ENCODE assay signal across 35 cellular contexts in the genomic region with DNA sequence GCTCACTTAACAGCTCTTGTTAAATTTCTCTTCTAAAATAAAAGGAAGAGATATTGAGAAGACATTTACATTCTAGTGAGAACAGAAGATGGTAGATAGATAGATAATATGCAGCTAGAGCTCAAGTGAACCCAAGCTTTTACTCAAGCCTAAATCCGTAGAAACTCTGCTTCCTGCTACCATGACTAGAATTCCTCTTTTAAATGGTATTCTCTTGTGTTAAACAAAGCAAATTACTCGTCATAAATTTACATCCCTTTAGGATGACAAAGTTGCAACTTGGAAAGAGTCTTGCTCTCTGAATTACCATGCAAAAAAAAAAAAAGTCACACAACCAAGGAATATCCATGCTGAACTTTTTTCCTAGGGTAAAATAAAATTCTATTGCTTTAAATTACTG.
"Had no signal": no experiment of that assay in that cellular context is flagged by ENCODE, and none has a peak within 500 bp of the region (broad histone marks: within the 10 kb centered on the region; RNA-seq: fewer than 3 reads in every experiment).

No MANE protein-coding gene starts in this region.

- H3K27me3 ChIP-seq: ascending aorta, cardiac muscle cell, MG63 had no signal

- H3K9me3 Mint-ChIP-seq: activated CD4-positive, alpha-beta T cell treated with anti-CD3 and anti-CD28 coated beads, Interleukin-2, amount 10 ng/mL, durations not matched to agents 7 days and 5 days; activated naive CD4-positive, alpha-beta T cell treated with anti-CD3 and anti-CD28 coated beads, Interleukin-2, amount 50 U/mL, for 24 hours; activated naive CD8-positive, alpha-beta T cell treated with anti-CD3 and anti-CD28 coated beads, Interleukin-2, amount 10 ng/mL, durations not matched to agents 7 days and 5 days; activated T-cell treated with anti-CD3 and anti-CD28 coated beads, Interleukin-2, amount 50 U/mL, for 24 hours; activated T-helper 2 cell treated with anti-CD3 and anti-CD28 coated beads, Interferon-gamma antibody, Interleukin-2, Interleukin-4, amounts not matched to agents 10 μg/mL and 5 μg/mL and 100 μg/mL, durations not matched to agents 14 hours and 24 hours and 36 hours; central memory CD8-positive, alpha-beta T cell had no signal

- H3K4me3 ChIP-seq: ascending aorta, cardiac muscle cell, MG63, PC-9 had no signal

- H3K4me1 ChIP-seq: ascending aorta had no signal

- ATAC-seq: activated CD4-positive, alpha-beta T cell treated with anti-CD3 and anti-CD28 coated beads for 36 hours; activated CD8-positive, alpha-beta T cell treated with anti-CD3 and anti-CD28 coated beads, Interleukin-2, amount 10 ng/mL, durations not matched to agents 7 days and 5 days; Right ventricle myocardium inferior; SK-N-SH treated with all-trans-retinoic acid at 6 μM for 48 hours had no signal

- H3K27me3 Mint-ChIP-seq: activated CD4-positive, alpha-beta T cell treated with anti-CD3 and anti-CD28 coated beads for 36 hours; activated CD4-positive, alpha-beta T cell treated with anti-CD3 and anti-CD28 coated beads, Interleukin-2, amount 10 ng/mL, durations not matched to agents 7 days and 5 days; activated naive CD4-positive, alpha-beta T cell treated with anti-CD3 and anti-CD28 coated beads, Interleukin-2, amount 50 U/mL, for 24 hours; activated naive CD8-positive, alpha-beta T cell treated with anti-CD3 and anti-CD28 coated beads, Interleukin-2, amount 10 ng/mL, durations not matched to agents 7 days and 5 days; activated T-cell treated with anti-CD3 and anti-CD28 coated beads, Interleukin-2, amount 50 U/mL, for 24 hours; central memory CD8-positive, alpha-beta T cell had no signal

- H3K36me3 ChIP-seq: ascending aorta, cardiac muscle cell, MG63, WERI-Rb-1 had no signal

- H3K27ac Mint-ChIP-seq: activated CD4-positive, alpha-beta T cell treated with anti-CD3 and anti-CD28 coated beads for 36 hours; activated CD4-positive, alpha-beta T cell treated with anti-CD3 and anti-CD28 coated beads, Interleukin-2, amount 10 ng/mL, durations not matched to agents 7 days and 5 days; activated CD8-positive, alpha-beta T cell treated with anti-CD3 and anti-CD28 coated beads, Interleukin-2, amount 10 ng/mL, durations not matched to agents 7 days and 5 days; activated naive CD4-positive, alpha-beta T cell treated with anti-CD3 and anti-CD28 coated beads, Interleukin-2, amount 50 U/mL, for 24 hours; activated naive CD8-positive, alpha-beta T cell treated with anti-CD3 and anti-CD28 coated beads, Interleukin-2, amount 10 ng/mL, durations not matched to agents 7 days and 5 days; activated T-cell treated with anti-CD3 and anti-CD28 coated beads, Interleukin-2, amount 50 U/mL, for 24 hours; activated T-helper 2 cell treated with anti-CD3 and anti-CD28 coated beads, Interferon-gamma antibody, Interleukin-2, Interleukin-4, amounts not matched to agents 10 μg/mL and 5 μg/mL and 100 μg/mL, durations not matched to agents 14 hours and 24 hours and 36 hours had no signal

- H3K36me3 Mint-ChIP-seq: activated naive CD4-positive, alpha-beta T cell treated with anti-CD3 and anti-CD28 coated beads, Interleukin-2, amount 50 U/mL, for 24 hours; activated naive CD8-positive, alpha-beta T cell treated with anti-CD3 and anti-CD28 coated beads, Interleukin-2, amount 10 ng/mL, durations not matched to agents 7 days and 5 days had no signal

- H3K9me3 ChIP-seq: ascending aorta, MG63 had no signal

- H3K4me1 Mint-ChIP-seq: activated CD4-positive, alpha-beta T cell treated with anti-CD3 and anti-CD28 coated beads for 36 hours; activated CD4-positive, alpha-beta T cell treated with anti-CD3 and anti-CD28 coated beads, Interleukin-2, amount 10 ng/mL, durations not matched to agents 7 days and 5 days; activated naive CD4-positive, alpha-beta T cell treated with anti-CD3 and anti-CD28 coated beads, Interleukin-2, amount 50 U/mL, for 24 hours; activated naive CD8-positive, alpha-beta T cell treated with anti-CD3 and anti-CD28 coated beads, Interleukin-2, amount 10 ng/mL, durations not matched to agents 7 days and 5 days; central memory CD8-positive, alpha-beta T cell had no signal

- H3K27ac ChIP-seq: ascending aorta, cardiac muscle cell, PC-9, RWPE1, WERI-Rb-1 had no signal

- H3K4me3 Mint-ChIP-seq: activated CD4-positive, alpha-beta T cell treated with anti-CD3 and anti-CD28 coated beads for 36 hours; activated CD4-positive, alpha-beta T cell treated with anti-CD3 and anti-CD28 coated beads, Interleukin-2, amount 10 ng/mL, durations not matched to agents 7 days and 5 days; activated CD8-positive, alpha-beta T cell treated with anti-CD3 and anti-CD28 coated beads, Interleukin-2, amount 10 ng/mL, durations not matched to agents 7 days and 5 days; activated naive CD4-positive, alpha-beta T cell treated with anti-CD3 and anti-CD28 coated beads, Interleukin-2, amount 50 U/mL, for 24 hours; activated naive CD8-positive, alpha-beta T cell treated with anti-CD3 and anti-CD28 coated beads, Interleukin-2, amount 10 ng/mL, durations not matched to agents 7 days and 5 days; activated T-cell treated with anti-CD3 and anti-CD28 coated beads, Interleukin-2, amount 50 U/mL, for 24 hours; central memory CD8-positive, alpha-beta T cell had no signal

- DNase-seq: activated CD4-positive, alpha-beta T cell treated with anti-CD3 and anti-CD28 coated beads for 36 hours; activated CD4-positive, alpha-beta T cell treated with anti-CD3 and anti-CD28 coated beads, Interleukin-2, amount 10 ng/mL, durations not matched to agents 7 days and 5 days; activated CD4-positive, alpha-beta T cell treated with anti-CD3 and anti-CD28 coated beads, Interleukin-2, amount 50 U/mL, for 48 hours; activated CD8-positive, alpha-beta T cell treated with anti-CD3 and anti-CD28 coated beads, Interleukin-2, amount 10 ng/mL, durations not matched to agents 7 days and 5 days; activated gamma-delta T cell; activated naive CD4-positive, alpha-beta T cell treated with Interleukin-2 at 50 U/mL for 16 hours; activated naive CD8-positive, alpha-beta T cell treated with anti-CD3 and anti-CD28 coated beads, Interleukin-2, amount 10 ng/mL, durations not matched to agents 7 days and 5 days; activated T-cell treated with anti-CD3 and anti-CD28 coated beads, Interleukin-2, amount 50 U/mL, for 24 hours; amygdala; Kasumi-1; KG1; MG63; NCI-H1048; NCI-H1105 treated with DMSO at 0.1 percent for 48 hours; NCI-H1436; NCI-H1694; NCI-H1930; NCI-H2081 treated with DMSO at 0.1 percent for 48 hours; NCI-H345; NCI-H524 treated with DMSO at 0.1 percent for 48 hours; PC-9; SIG-M5; SW 1271; T-helper 1 cell; T-helper 2 cell; T1000; WERI-Rb-1 had no signal
